In the genomic region with DNA sequence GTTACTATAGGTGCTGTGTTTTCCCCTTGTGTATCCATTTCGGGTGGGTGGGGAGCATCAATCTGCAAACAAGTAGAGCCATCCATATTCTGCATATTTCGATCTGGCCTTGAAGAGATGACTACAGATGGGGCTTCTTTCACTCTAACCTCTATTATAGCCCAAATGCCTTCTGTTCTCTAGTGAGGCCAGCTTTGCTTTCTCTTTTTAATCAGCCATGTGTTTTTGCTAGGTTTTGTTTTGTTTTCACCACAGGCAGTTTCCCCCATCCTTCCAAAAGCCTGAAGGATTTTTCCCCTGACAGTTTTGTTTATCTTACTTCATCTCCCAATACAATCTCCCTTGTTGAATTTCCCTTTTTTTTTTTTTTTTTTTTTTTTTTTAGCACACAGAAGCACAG, we compare ENCODE assay signal across 15 cellular contexts.
DNase-seq lines count a peak whose midpoint lies in the region; ATAC-seq and TF ChIP-seq lines count a peak whose summit lies in the region.
"Had no signal": no experiment of that assay in that cellular context is flagged by ENCODE, and none has a peak within 500 bp of the region (broad histone marks: within the 10 kb centered on the region; RNA-seq: fewer than 3 reads in every experiment).

No MANE protein-coding gene starts in this region.

- ATAC-seq in GM18907 (IDR thresholded peaks at IDR 0.05; ENCODE audit: unreplicated experiment): no peak
- ATAC-seq: A549, PC-3 had no signal

- H3K9me3 Mint-ChIP-seq in MCF 10A (ENCODE audit: unreplicated experiment): no peaks in the 10 kb centered on the region
- peaks cover 2% of the 10 kb centered on the region for H3K9me3 Mint-ChIP-seq in activated naive CD8-positive, alpha-beta T cell treated with anti-CD3 and anti-CD28 coated beads for 36 hours

- H3K27ac Mint-ChIP-seq in MCF 10A (ENCODE audit: low read depth, unreplicated experiment): peak overlapping the region; percentile 12
- H3K27ac Mint-ChIP-seq in activated naive CD8-positive, alpha-beta T cell treated with anti-CD3 and anti-CD28 coated beads for 36 hours: peak overlapping the region; percentile 30
- H3K27ac Mint-ChIP-seq: B cell had no signal

- TF ChIP-seq POLR2A in breast epithelium (IDR thresholded peaks at IDR 0.05): no peak

- H3K9me3 ChIP-seq in breast epithelium (no peaks in the 10 kb centered on the region), HAP-1 (no peaks in the 10 kb centered on the region)
- H3K9me3 ChIP-seq: A549 had no signal

- CTCF ChIA-PET in MCF 10A (lab: Yijun Ruan, JAX): interaction anchor here (2.3 kb wide), 1 partner anchor 10 kb away, joined by 11 read pairs; no protein-coding TSS in a partner anchor

- TF ChIP-seq CTCF in MCF 10A (IDR thresholded peaks at IDR 0.05; ENCODE audit: unreplicated experiment) (no peak), breast epithelium (IDR thresholded peaks at IDR 0.05) (no peak), fibroblast of villous mesenchyme (IDR thresholded peaks at IDR 0.05; ENCODE audit: insufficient read depth, low read depth, low read length) (no peak)

- H3K4me1 Mint-ChIP-seq in MCF 10A (ENCODE audit: insufficient read depth, unreplicated experiment): no peaks in the 10 kb centered on the region
- peaks cover 19% of the 10 kb centered on the region for H3K4me1 Mint-ChIP-seq in activated naive CD8-positive, alpha-beta T cell treated with anti-CD3 and anti-CD28 coated beads for 36 hours
- H3K4me1 Mint-ChIP-seq: B cell had no signal

- in situ Hi-C loops in HAP-1 (cut with MboI; ENCODE audit: low sequenced_read_pairs): no loop called here

- H3K4me3 ChIP-seq in breast epithelium (no peak overlapping the region), fibroblast of villous mesenchyme (ENCODE audit: low read depth, low read length) (no peak overlapping the region), HAP-1 (no peak overlapping the region)
- H3K4me3 ChIP-seq: A549 had no signal

- intact Hi-C loops in MCF 10A (cut with micrococcal nuclease) (no loop called here), breast epithelium (cut with DNase I; ENCODE audit: low total_unique reads) (no loop called here)

- H3K27me3 ChIP-seq in breast epithelium (no peaks in the 10 kb centered on the region), HAP-1 (ENCODE audit: low read depth) (no peaks in the 10 kb centered on the region)

- H3K27ac ChIP-seq in breast epithelium: no peak overlapping the region
- H3K27ac ChIP-seq: A549 had no signal

- BruUV-seq in MCF 10A (replicated peaks; lab: Mats Ljungman, UMichigan): no TSS peak

- H3K36me3 ChIP-seq in breast epithelium (no peaks in the 10 kb centered on the region), HAP-1 (replicated peaks) (no peaks in the 10 kb centered on the region)

- no peak for DNase-seq in MCF 10A (ENCODE audit: unreplicated experiment)
- DNase-seq in breast epithelium (ENCODE audit: low spot score in 2 of 2): no peak
- DNase-seq in activated naive CD8-positive, alpha-beta T cell treated with anti-CD3 and anti-CD28 coated beads for 36 hours: no peak
- DNase-seq in fibroblast of villous mesenchyme (ENCODE audit: low read depth): peak; percentile 47
- DNase-seq in HAP-1 (ENCODE audit: low spot score in 2 of 2): no peak
- no peak for DNase-seq in CD1c-positive myeloid dendritic cell (ENCODE audit: extremely low spot score)
- no peak for DNase-seq in NCI-H187 (lab: John Stamatoyannopoulos, UW)
- DNase-seq: CD4-positive, alpha-beta memory T cell; MV-4-11; NCI-H1436 treated with DMSO at 0.1 percent for 48 hours; NCI-H748 treated with DMSO at 0.1 percent for 48 hours; PC-3 had no signal

- H3K4me1 ChIP-seq in breast epithelium (no peaks in the 10 kb centered on the region), HAP-1 (no peaks in the 10 kb centered on the region)

- no peaks in the 10 kb centered on the region for H3K27me3 Mint-ChIP-seq in MCF 10A (ENCODE audit: insufficient read depth, unreplicated experiment)
- no peaks in the 10 kb centered on the region for H3K27me3 Mint-ChIP-seq in activated naive CD8-positive, alpha-beta T cell treated with anti-CD3 and anti-CD28 coated beads for 36 hours
- H3K27me3 Mint-ChIP-seq: CD4-positive, alpha-beta memory T cell had no signal

- POLR2A ChIA-PET in MCF 10A (lab: Yijun Ruan, JAX): interaction anchor here (0.6 to 3.2 kb wide), 4 partner anchors 10 to 142 kb away, joined by 3 to 14 read pairs (median 6); no protein-coding TSS in a partner anchor

- no peak overlapping the region for H3K4me3 Mint-ChIP-seq in MCF 10A (ENCODE audit: unreplicated experiment)
- H3K4me3 Mint-ChIP-seq in activated naive CD8-positive, alpha-beta T cell treated with anti-CD3 and anti-CD28 coated beads for 36 hours: no peak overlapping the region
- H3K4me3 Mint-ChIP-seq: B cell; CD4-positive, alpha-beta memory T cell had no signal

- no peaks in the 10 kb centered on the region for H3K36me3 Mint-ChIP-seq in MCF 10A (ENCODE audit: insufficient read depth, unreplicated experiment)
- peaks cover 2% of the 10 kb centered on the region for H3K36me3 Mint-ChIP-seq in activated naive CD8-positive, alpha-beta T cell treated with anti-CD3 and anti-CD28 coated beads for 36 hours
